In genomic region chr10:96301616-96302015, GRCh38 we compare ENCODE assay signal across 24 cellular contexts. TPM values are rescaled to one million over a fixed set of nuclear protein-coding genes. Genes with fewer than 3 reads are reported as not detected.
DNase-seq lines count a peak whose midpoint lies in the region; ATAC-seq and TF ChIP-seq lines count a peak whose summit lies in the region.
"Had no signal": no experiment of that assay in that cellular context is flagged by ENCODE, and none has a peak within 500 bp of the region (broad histone marks: within the 10 kb centered on the region; RNA-seq: fewer than 3 reads in every experiment).

No MANE protein-coding gene starts in this region.

- no peak overlapping the region for H3K4me3 Mint-ChIP-seq in GM23338
- H3K4me3 Mint-ChIP-seq in naive thymus-derived CD4-positive, alpha-beta T cell = peak overlapping the region in 2 of 10 donors; percentile 41 to 80

- H3K4me3 ChIP-seq in BLaER1 treated with 17β-estradiol and CSF1 and Interleukin-3, amounts not matched to agents 10 nM and 100 nM = peak overlapping the region in 5 of 10 experiments; percentile 10 to 89 (median 68); a peak in 7 of 20 replicates
- H3K4me3 ChIP-seq in GM23338 = no peak overlapping the region
- H3K4me3 ChIP-seq in body of pancreas = no peak overlapping the region
- H3K4me3 ChIP-seq in naive thymus-derived CD4-positive, alpha-beta T cell (ENCODE audit: low read length) = no peak overlapping the region
- H3K4me3 ChIP-seq: A549, MG63, SK-N-MC had no signal

- H3K79me2 ChIP-seq in GM23338 (replicated peaks; ENCODE audit: insufficient read depth) = no peaks in the 10 kb centered on the region

- no peak for TF ChIP-seq POLR2A in body of pancreas (IDR thresholded peaks at IDR 0.05)

- TF ChIP-seq CTCF in GM23338 (conservative IDR thresholded peaks at IDR 0.05; ENCODE audit: low read depth in 2 of 2) (no peak), body of pancreas (IDR thresholded peaks at IDR 0.05) (no peak)

- peaks cover 0 to 38% (median 0%) of the 10 kb centered on the region in 11 experiments; a peak in 2 of 22 replicates for H3K36me3 ChIP-seq in BLaER1 treated with 17β-estradiol and CSF1 and Interleukin-3, amounts not matched to agents 10 nM and 100 nM
- no peaks in the 10 kb centered on the region for H3K36me3 ChIP-seq in GM23338 (ENCODE audit: insufficient read depth)
- no peaks in the 10 kb centered on the region for H3K36me3 ChIP-seq in body of pancreas (replicated peaks in 1 of 2; ENCODE audit: insufficient read depth in 1 of 2, low read depth in 2 of 2)
- H3K36me3 ChIP-seq in naive thymus-derived CD4-positive, alpha-beta T cell (ENCODE audit: control insufficient read depth in 2 of 3, insufficient read depth in 3 of 3, low read length in 3 of 3) = no peaks in the 10 kb centered on the region
- H3K36me3 ChIP-seq: MG63 had no signal

- no peaks in the 10 kb centered on the region for H3F3A ChIP-seq in GM23338 (replicated peaks; ENCODE audit: low read depth)

- peaks cover 75 to 100% (median 96%) of the 10 kb centered on the region in 10 experiments for H3K4me1 ChIP-seq in BLaER1 treated with 17β-estradiol and CSF1 and Interleukin-3, amounts not matched to agents 10 nM and 100 nM
- no peaks in the 10 kb centered on the region for H3K4me1 ChIP-seq in GM23338 (ENCODE audit: insufficient read depth)
- no peaks in the 10 kb centered on the region for H3K4me1 ChIP-seq in body of pancreas
- H3K4me1 ChIP-seq in naive thymus-derived CD4-positive, alpha-beta T cell (ENCODE audit: control insufficient read depth in 2 of 2, insufficient read depth in 2 of 2, low read length in 2 of 2) = peaks cover 0 to 50% of the 10 kb centered on the region in 2 donors
- H3K4me1 ChIP-seq: A549 had no signal

- H3K4me2 ChIP-seq in BLaER1 treated with 17β-estradiol and CSF1 and Interleukin-3, amounts not matched to agents 10 nM and 100 nM = peak overlapping the region; percentile 84 to 98 (median 94)
- H3K4me2 ChIP-seq in GM23338 = no peak overlapping the region
- H3K4me2 ChIP-seq: A549 had no signal

- 0 out of 2 replicates have a peak, but pooled peaks cover 2% of the 10 kb centered on the region for H3K9me2 ChIP-seq in GM23338 (ENCODE audit: insufficient read depth)

- no peak for ATAC-seq in GM23338
- peak; percentile 33 for ATAC-seq in body of pancreas
- no peak for ATAC-seq in naive thymus-derived CD4-positive, alpha-beta T cell
- ATAC-seq in GM21526 (IDR thresholded peaks at IDR 0.05; ENCODE audit: low FRiP score, unreplicated experiment) = no peak
- no peak for ATAC-seq in HG02763 (IDR thresholded peaks at IDR 0.05; ENCODE audit: unreplicated experiment)
- ATAC-seq: A549 had no signal

- H4K20me1 ChIP-seq in BLaER1 treated with 17β-estradiol and CSF1 and Interleukin-3, amounts not matched to agents 10 nM and 100 nM = no peaks in the 10 kb centered on the region
- no peaks in the 10 kb centered on the region for H4K20me1 ChIP-seq in GM23338 (replicated peaks; ENCODE audit: insufficient read depth)

- no peaks in the 10 kb centered on the region for H3K9me3 ChIP-seq in BLaER1 treated with 17β-estradiol and CSF1 and Interleukin-3, amounts not matched to agents 10 nM and 100 nM (replicated peaks in 1 of 11)
- no peaks in the 10 kb centered on the region for H3K9me3 ChIP-seq in body of pancreas
- no peaks in the 10 kb centered on the region for H3K9me3 ChIP-seq in naive thymus-derived CD4-positive, alpha-beta T cell (ENCODE audit: control insufficient read depth in 2 of 3, low read length in 3 of 3)
- H3K9me3 ChIP-seq: A549, MG63 had no signal

- no peak overlapping the region for H3K27ac Mint-ChIP-seq in GM23338
- H3K27ac Mint-ChIP-seq in naive thymus-derived CD4-positive, alpha-beta T cell = peak overlapping the region in 7 of 9 donors; percentile 84 to 99 (median 96)

- intact Hi-C loops in body of pancreas (cut with DNase I) = no loop called here
- intact Hi-C loops in naive thymus-derived CD4-positive, alpha-beta T cell (cut with micrococcal nuclease) = no loop called here

- CTCF ChIA-PET in naive thymus-derived CD4-positive, alpha-beta T cell (lab: Charles Lee) = interaction anchor here (0.6 to 1.9 kb wide), 5 partner anchors 8 to 284 kb away, joined by 3 to 9 read pairs (median 3); no protein-coding TSS in a partner anchor

- WGBS in body of pancreas, 2 donors = 12 to 18% methylated on average over 1 of the region's 1 CpG

- peak overlapping the region; percentile 98; the same call in 1 of the 2 replicates for H2AFZ ChIP-seq in GM23338

- peaks cover 9% of the 10 kb centered on the region for H3K27me3 Mint-ChIP-seq in GM23338 (ENCODE audit: insufficient read depth, low read depth, poor library complexity)
- peaks cover 0 to 18% (median 3%) of the 10 kb centered on the region in 5 donors for H3K27me3 Mint-ChIP-seq in naive thymus-derived CD4-positive, alpha-beta T cell

- POLR2A ChIA-PET in naive thymus-derived CD4-positive, alpha-beta T cell (lab: Charles Lee) = interaction anchor here (0.9 kb wide), 1 partner anchor 15 kb away, joined by 3 read pairs; no protein-coding TSS in a partner anchor

- H3K36me3 Mint-ChIP-seq in GM23338 (ENCODE audit: low read depth) = no peaks in the 10 kb centered on the region
- H3K36me3 Mint-ChIP-seq in naive thymus-derived CD4-positive, alpha-beta T cell = peaks cover 0 to 7% (median 0%) of the 10 kb centered on the region in 5 donors

- H3K9ac ChIP-seq in BLaER1 treated with 17β-estradiol and CSF1 and Interleukin-3, amounts not matched to agents 10 nM and 100 nM = peak overlapping the region in 9 of 11 experiments; percentile 8 to 86 (median 82); a peak in 16 of 22 replicates

- no peaks in the 10 kb centered on the region for H3K27me3 ChIP-seq in BLaER1 treated with 17β-estradiol and CSF1 and Interleukin-3, amounts not matched to agents 10 nM and 100 nM
- H3K27me3 ChIP-seq in GM23338 (ENCODE audit: insufficient read depth) (no peaks in the 10 kb centered on the region), body of pancreas (no peaks in the 10 kb centered on the region)
- H3K27me3 ChIP-seq in naive thymus-derived CD4-positive, alpha-beta T cell (ENCODE audit: control insufficient read depth in 2 of 2, insufficient read depth in 2 of 2, low read length in 2 of 2) = no peaks in the 10 kb centered on the region

- H3K4me1 Mint-ChIP-seq in GM23338 = peaks cover 16% of the 10 kb centered on the region
- H3K4me1 Mint-ChIP-seq in naive thymus-derived CD4-positive, alpha-beta T cell = peaks cover 10 to 100% (median 91%) of the 10 kb centered on the region in 7 donors

- H3K9me3 Mint-ChIP-seq in GM23338 = no peaks in the 10 kb centered on the region
- peaks cover 0 to 10% (median 0%) of the 10 kb centered on the region in 11 donors for H3K9me3 Mint-ChIP-seq in naive thymus-derived CD4-positive, alpha-beta T cell

- H3K27ac ChIP-seq in BLaER1 treated with 17β-estradiol and CSF1 and Interleukin-3, amounts not matched to agents 10 nM and 100 nM = peak overlapping the region in 9 of 11 experiments; percentile 23 to 94 (median 87); a peak in 17 of 22 replicates
- no peak overlapping the region for H3K27ac ChIP-seq in GM23338 (ENCODE audit: low read depth)
- H3K27ac ChIP-seq in body of pancreas = no peak overlapping the region
- no peak overlapping the region for H3K27ac ChIP-seq in naive thymus-derived CD4-positive, alpha-beta T cell (ENCODE audit: low read depth, low read length)
- H3K27ac ChIP-seq: A549, C4-2B, SK-N-MC had no signal

- DNase-seq in GM23338 (ENCODE audit: low spot score) = no peak
- no peak for DNase-seq in body of pancreas
- no peak for DNase-seq in naive thymus-derived CD4-positive, alpha-beta T cell
- no peak for DNase-seq in activated T-cell treated with anti-CD3 and anti-CD28 coated beads, Interleukin-2, amount 50 U/mL, for 48 hours
- DNase-seq in activated T-cell treated with anti-CD3 and anti-CD28 coated beads, Interleukin-2, amount 50 U/mL, for 1 hour = no peak
- DNase-seq: AML-193, Calu3, DMS79 treated with DMSO at 0.1 percent for 48 hours, KBM-7, MG63, NCI-H1105 treated with DMSO at 0.1 percent for 48 hours, NCI-H146, NCI-H2029, NCI-H345, NCI-H524, SIG-M5, T-helper 2 cell had no signal

RNA-seq across cellular contexts. Expression of gene DNTT, which starts 2.6 kb away (rescaled TPM):
- total RNA-seq in GM23338 (2014; rRNA removed; shearing (Covaris generic)) = not detected in 2 replicates
- polyA plus RNA-seq in GM23338 (2016; fragmentation: Nextera tagmentation; extraction: Ambion mirVana) = not detected in 2 replicates
- total RNA-seq in body of pancreas = not detected
- under 1 TPM in 2 of 5 experiments, not detected in 3; 0.19 to 0.24 TPM for total RNA-seq in naive thymus-derived CD4-positive, alpha-beta T cell
- polyA plus RNA-seq in naive thymus-derived CD4-positive, alpha-beta T cell = 1 to 10 TPM; 3.7 to 5.0 TPM
- total RNA-seq: Calu3, HT-29 had no signal
- polyA plus RNA-seq: A549 had no signal

RNA-seq across cellular contexts. Expression of gene BLNK, which starts 30.2 kb away (rescaled TPM):
- total RNA-seq in GM23338 (2014; rRNA removed; shearing (Covaris generic)) = not detected in 2 replicates
- polyA plus RNA-seq in GM23338 (2016; fragmentation: Nextera tagmentation; extraction: Ambion mirVana) = 0.11 and 0.40 TPM in 2 replicates
- total RNA-seq in body of pancreas = 10 to 100 TPM; 13.5 to 55.4 TPM
- 1 to 10 TPM in 2 of 5 experiments, under 1 TPM in 2, not detected in 1; 0.54 to 6.5 (median 1.5) TPM for total RNA-seq in naive thymus-derived CD4-positive, alpha-beta T cell
- polyA plus RNA-seq in naive thymus-derived CD4-positive, alpha-beta T cell = under 1 TPM; 0.17 to 0.18 TPM
- polyA plus RNA-seq: A549 had no signal

RNA-seq across cellular contexts. Expression of gene OPALIN, which starts 57.2 kb away (rescaled TPM):
- not detected in 2 replicates for total RNA-seq in GM23338 (2014; rRNA removed; shearing (Covaris generic))
- not detected in 2 replicates for polyA plus RNA-seq in GM23338 (2016; fragmentation: Nextera tagmentation; extraction: Ambion mirVana)
- total RNA-seq in body of pancreas = not detected
- total RNA-seq in naive thymus-derived CD4-positive, alpha-beta T cell = not detected
- not detected for polyA plus RNA-seq in naive thymus-derived CD4-positive, alpha-beta T cell
- total RNA-seq: Calu3, HT-29 had no signal
- polyA plus RNA-seq: A549 had no signal

Comparison
In these comparisons a context has a peak if more than half of its experiments do, and no peak if none do; other contexts are left out.
1. H3K27ac ChIP-seq: peak in BLaER1 treated with 17β-estradiol and CSF1 and Interleukin-3, amounts not matched to agents 10 nM and 100 nM (9 of 11); none in GM23338 (single experiment), body of pancreas (0 of 4) and naive thymus-derived CD4-positive, alpha-beta T cell (single experiment).